ENCODE assay signal across 1 cellular context in the genomic region with DNA sequence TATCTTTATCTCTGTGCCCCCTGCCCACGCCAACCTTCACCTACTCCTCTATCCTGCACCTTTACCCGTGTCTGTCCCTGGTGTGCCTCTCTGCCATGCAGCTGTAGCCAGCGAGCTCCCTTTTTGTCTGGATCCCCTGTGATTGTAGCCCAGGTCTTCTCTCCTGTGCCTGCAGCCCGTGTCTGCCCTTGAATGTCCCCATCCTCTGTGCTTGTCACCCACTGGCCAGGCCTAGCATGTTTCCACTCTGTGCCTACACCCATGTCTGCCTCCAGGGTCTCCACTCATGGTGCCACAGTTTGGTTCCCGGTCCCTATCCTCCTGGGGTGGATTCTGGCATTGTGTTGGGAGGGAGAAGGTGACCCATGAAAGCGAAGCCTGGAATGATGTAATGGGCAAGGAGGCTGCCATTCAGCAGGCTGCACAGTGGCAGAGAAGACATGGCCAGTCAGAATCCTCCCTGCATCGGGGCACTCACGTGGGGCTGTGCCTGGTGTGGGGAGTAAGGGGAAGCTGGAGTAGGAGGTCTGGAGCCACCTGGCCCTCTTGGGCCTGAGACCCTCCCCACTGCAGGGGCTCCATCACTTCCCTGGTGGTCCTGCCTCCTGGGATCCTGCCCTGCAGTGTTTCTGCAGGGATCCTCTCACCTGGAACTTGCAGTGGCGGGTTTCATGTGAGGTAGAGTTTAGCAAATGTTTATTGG.
A peak's percentile ranks its signal among the peaks of the same experiment; 100 is the strongest.
TF ChIP-seq lines count a peak whose summit lies in the region.

No MANE protein-coding gene starts in this region.

TF ChIP-seq in HepG2, 621 proteins besides CTCF, POLR2A, EP300 and RAD21:
- TF ChIP-seq ZNF687 (CRISPR knock-in tag; IDR thresholded peaks at IDR 0.05), result peak; percentile 13; the same call in 1 of the 2 replicates
